ENCODE assay signal across 9 cellular contexts in the genomic region with DNA sequence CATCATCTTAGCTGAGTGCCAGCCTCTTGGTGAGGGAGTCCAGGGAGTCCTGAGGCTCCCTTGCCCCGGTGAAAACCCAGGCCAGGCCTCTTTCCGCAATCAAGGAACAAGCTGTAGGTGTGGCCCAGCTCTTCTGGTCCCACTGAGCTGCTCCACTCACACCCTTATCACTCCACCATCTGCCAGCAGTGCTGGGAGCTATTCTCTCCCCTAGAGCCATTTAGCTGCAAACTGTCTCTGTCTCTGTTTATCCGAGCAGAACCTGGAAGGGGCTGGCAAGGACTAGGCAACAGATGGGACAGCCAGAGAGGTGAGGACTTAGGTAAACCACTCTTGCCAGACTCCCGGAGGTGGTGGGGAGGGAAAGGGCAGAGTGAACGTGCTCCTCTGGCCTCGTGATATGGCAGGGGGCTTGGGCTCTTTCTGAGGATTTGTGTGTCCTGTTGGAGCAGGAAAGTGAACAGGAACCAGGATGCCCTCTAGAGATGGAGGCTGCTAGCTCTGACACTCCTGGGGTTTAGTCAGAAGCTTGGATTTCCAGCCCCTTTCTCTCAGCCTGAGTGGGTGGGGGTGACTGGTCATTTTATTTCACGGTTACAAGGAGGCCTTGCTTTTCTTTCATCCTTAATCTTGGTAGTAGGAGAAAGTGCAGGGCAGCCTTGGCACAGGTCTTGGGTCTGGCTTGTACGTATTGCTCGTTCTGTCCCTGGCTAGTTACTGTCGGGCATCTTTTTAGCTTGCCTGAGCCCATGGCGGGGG. TPM values are rescaled to one million over a fixed set of nuclear protein-coding genes. Genes with fewer than 3 reads are reported as not detected.
A peak's percentile ranks its signal among the peaks of the same experiment; 100 is the strongest.
DNase-seq lines count a peak whose midpoint lies in the region; ATAC-seq and TF ChIP-seq lines count a peak whose summit lies in the region.
"Had no signal": no experiment of that assay in that cellular context is flagged by ENCODE, and none has a peak within 500 bp of the region (broad histone marks: within the 10 kb centered on the region; RNA-seq: fewer than 3 reads in every experiment).

No MANE protein-coding gene starts in this region.

- H3K9me3 Mint-ChIP-seq in activated naive CD8-positive, alpha-beta T cell treated with anti-CD3 and anti-CD28 coated beads, Interleukin-2, amount 50 U/mL, for 24 hours: peaks cover 5% of the 10 kb centered on the region
- peaks cover 0 to 10% of the 10 kb centered on the region in 2 donors for H3K9me3 Mint-ChIP-seq in stimulated activated naive CD8-positive, alpha-beta T cell treated with anti-CD3 and anti-CD28 coated beads, Interleukin-15, amount 100 ng/mL, for 72 hours

- H3K27ac ChIP-seq in hepatocyte: peak overlapping the region; percentile 65

- TF ChIP-seq CTCF in hepatocyte (IDR thresholded peaks at IDR 0.05; ENCODE audit: poor library complexity): no peak

- H3K4me2 ChIP-seq in hepatocyte: peak overlapping the region; percentile 44

- no peaks in the 10 kb centered on the region for H3K27me3 ChIP-seq in hepatocyte

- WGBS in hepatocyte (ENCODE audit: low lambda C conversion rate, missing lambda C conversion rate): 58% methylated on average over 11 of the region's 11 CpGs

- H3K9me3 ChIP-seq in hepatocyte (ENCODE audit: low read depth): no peaks in the 10 kb centered on the region

- DNase-seq in DMS79 treated with DMSO at 0.1 percent for 48 hours (lab: John Stamatoyannopoulos, UW): peak; percentile 40
- no peak for DNase-seq in DMS79 (lab: John Stamatoyannopoulos, UW)
- no peak for DNase-seq in activated naive CD8-positive, alpha-beta T cell treated with anti-CD3 and anti-CD28 coated beads, Interleukin-2, amount 50 U/mL, for 24 hours
- DNase-seq in hepatocyte (ENCODE audit: low spot score): peak; percentile 23
- DNase-seq in stimulated activated naive CD8-positive, alpha-beta T cell treated with anti-CD3 and anti-CD28 coated beads, Interleukin-15, amount 100 ng/mL, for 72 hours: no peak
- no peak for DNase-seq in germinal center (ENCODE audit: low spot score)
- DNase-seq in kidney glomerular epithelial cell (lab: John Stamatoyannopoulos, UW): no peak
- DNase-seq: activated effector memory CD4-positive, alpha-beta T cell treated with Interleukin-2 at 50 U/mL for 16 hours had no signal

- peaks cover 48% of the 10 kb centered on the region for H3K36me3 Mint-ChIP-seq in activated naive CD8-positive, alpha-beta T cell treated with anti-CD3 and anti-CD28 coated beads, Interleukin-2, amount 50 U/mL, for 24 hours (ENCODE audit: low read depth)

- peaks cover 96% of the 10 kb centered on the region for H3K4me1 Mint-ChIP-seq in activated naive CD8-positive, alpha-beta T cell treated with anti-CD3 and anti-CD28 coated beads, Interleukin-2, amount 50 U/mL, for 24 hours
- H3K4me1 Mint-ChIP-seq in stimulated activated naive CD8-positive, alpha-beta T cell treated with anti-CD3 and anti-CD28 coated beads, Interleukin-15, amount 100 ng/mL, for 72 hours: peaks cover 100% of the 10 kb centered on the region

- no peaks in the 10 kb centered on the region for H3K27me3 Mint-ChIP-seq in activated naive CD8-positive, alpha-beta T cell treated with anti-CD3 and anti-CD28 coated beads, Interleukin-2, amount 50 U/mL, for 24 hours
- no peaks in the 10 kb centered on the region for H3K27me3 Mint-ChIP-seq in stimulated activated naive CD8-positive, alpha-beta T cell treated with anti-CD3 and anti-CD28 coated beads, Interleukin-15, amount 100 ng/mL, for 72 hours

- no peak overlapping the region for H3K4me3 ChIP-seq in hepatocyte

- peak overlapping the region; percentile 74 for H3K27ac Mint-ChIP-seq in activated naive CD8-positive, alpha-beta T cell treated with anti-CD3 and anti-CD28 coated beads, Interleukin-2, amount 50 U/mL, for 24 hours
- peak overlapping the region; percentile 27 to 48 for H3K27ac Mint-ChIP-seq in stimulated activated naive CD8-positive, alpha-beta T cell treated with anti-CD3 and anti-CD28 coated beads, Interleukin-15, amount 100 ng/mL, for 72 hours

- peak overlapping the region; percentile 40 for H3K4me3 Mint-ChIP-seq in activated naive CD8-positive, alpha-beta T cell treated with anti-CD3 and anti-CD28 coated beads, Interleukin-2, amount 50 U/mL, for 24 hours
- peak overlapping the region; percentile 17 to 22 for H3K4me3 Mint-ChIP-seq in stimulated activated naive CD8-positive, alpha-beta T cell treated with anti-CD3 and anti-CD28 coated beads, Interleukin-15, amount 100 ng/mL, for 72 hours

- peaks cover 53% of the 10 kb centered on the region for H4K20me1 ChIP-seq in hepatocyte (ENCODE audit: insufficient read depth, poor library complexity, severe bottlenecking)

- H3K79me2 ChIP-seq in hepatocyte: peaks cover 94% of the 10 kb centered on the region

- no peak overlapping the region for H2AFZ ChIP-seq in hepatocyte

- no peaks in the 10 kb centered on the region for H3K36me3 ChIP-seq in hepatocyte (replicated peaks; ENCODE audit: insufficient read depth, low read depth)

- H3K9me2 ChIP-seq in hepatocyte (replicated peaks; ENCODE audit: insufficient read depth): no peaks in the 10 kb centered on the region

- no peak for ATAC-seq in activated naive CD8-positive, alpha-beta T cell treated with anti-CD3 and anti-CD28 coated beads, Interleukin-2, amount 50 U/mL, for 24 hours
- ATAC-seq in stimulated activated naive CD8-positive, alpha-beta T cell treated with anti-CD3 and anti-CD28 coated beads, Interleukin-15, amount 100 ng/mL, for 72 hours: no peak
- ATAC-seq in HG03196 (IDR thresholded peaks at IDR 0.05; ENCODE audit: unreplicated experiment): no peak

- peaks cover 26% of the 10 kb centered on the region for H3K4me1 ChIP-seq in hepatocyte (ENCODE audit: insufficient read depth)

RNA-seq across cellular contexts. Expression of gene B3GNT2, which starts 19.6 kb away (rescaled TPM):
- 49.8 and 53.0 TPM in 2 replicates for total RNA-seq in hepatocyte
- polyA plus RNA-seq in hepatocyte: 23.9 and 30.8 TPM in 2 replicates

Comparison
In these comparisons a context has a peak if more than half of its experiments do, and no peak if none do; other contexts are left out.
1. DNase-seq: peak in DMS79 treated with DMSO at 0.1 percent for 48 hours (single experiment) and hepatocyte (single experiment); none in DMS79 (single experiment), activated naive CD8-positive, alpha-beta T cell treated with anti-CD3 and anti-CD28 coated beads, Interleukin-2, amount 50 U/mL, for 24 hours (single experiment), stimulated activated naive CD8-positive, alpha-beta T cell treated with anti-CD3 and anti-CD28 coated beads, Interleukin-15, amount 100 ng/mL, for 72 hours (0 of 2), germinal center (single experiment) and kidney glomerular epithelial cell (single experiment).